ENCODE assay signal across 26 cellular contexts in the genomic region with DNA sequence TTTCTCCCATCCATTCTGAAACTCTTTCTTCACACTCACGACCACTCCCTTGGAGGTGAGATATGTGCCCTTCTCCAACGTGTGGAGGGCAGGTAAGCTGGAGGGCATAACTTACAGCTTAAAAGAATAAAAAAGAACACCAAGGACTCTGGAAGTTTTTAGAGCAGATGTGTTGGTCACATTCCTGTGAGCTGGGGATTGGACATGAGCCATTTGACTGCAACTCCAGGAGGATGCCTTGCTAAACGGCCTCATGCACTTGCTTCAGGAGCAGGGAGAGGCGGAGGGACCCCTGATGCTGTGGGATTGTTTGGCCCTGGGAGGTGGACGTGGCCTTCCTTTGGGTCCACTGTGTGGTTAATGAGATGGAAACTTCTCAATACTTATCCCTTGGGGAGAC.
DNase-seq lines count a peak whose midpoint lies in the region; ATAC-seq and TF ChIP-seq lines count a peak whose summit lies in the region.
"Had no signal": no experiment of that assay in that cellular context is flagged by ENCODE, and none has a peak within 500 bp of the region (broad histone marks: within the 10 kb centered on the region; RNA-seq: fewer than 3 reads in every experiment).

No MANE protein-coding gene starts in this region.

- peaks cover 19 to 20% of the 10 kb centered on the region in 2 donors for H3K36me3 Mint-ChIP-seq in CD14-positive monocyte
- H3K36me3 Mint-ChIP-seq: stimulated activated naive B cell treated with anti-CD40 and anti-IgM and Interleukin-4, amounts not matched to agents 10 μg/mL and 1 μg/mL and 100 μg/mL, for 72 hours had no signal

- intact Hi-C loops in CD14-positive monocyte (cut with micrococcal nuclease) (no loop called here), spleen (cut with DNase I; ENCODE audit: low total_unique reads) (no loop called here)

- H3K4me3 ChIP-seq in astrocyte of the spinal cord (ENCODE audit: low read depth, low read length) (no peak overlapping the region), gastroesophageal sphincter (no peak overlapping the region), spleen (no peak overlapping the region)
- H3K4me3 ChIP-seq: cardiac muscle cell, gastrocnemius medialis, K562, lung had no signal

- H3K27ac ChIP-seq in gastroesophageal sphincter: no peak overlapping the region
- peak overlapping the region in 1 of 8 donors; percentile 36 for H3K27ac ChIP-seq in spleen
- H3K27ac ChIP-seq: cardiac muscle cell, gastrocnemius medialis had no signal

- in situ Hi-C loops in astrocyte of the spinal cord (cut with HindIII; ENCODE audit: low sequenced_read_pairs): no loop called here

- no peak for TF ChIP-seq POLR2A in gastroesophageal sphincter (IDR thresholded peaks at IDR 0.05)
- no peak for TF ChIP-seq POLR2A in spleen (IDR thresholded peaks at IDR 0.05)

- H3K9me3 ChIP-seq in gastroesophageal sphincter: peaks cover 0 to 7% (median 0%) of the 10 kb centered on the region in 3 donors
- H3K9me3 ChIP-seq in spleen: peaks cover 0 to 7% (median 0%) of the 10 kb centered on the region in 8 donors
- H3K9me3 ChIP-seq: gastrocnemius medialis had no signal

- H3K36me3 ChIP-seq in gastroesophageal sphincter (no peaks in the 10 kb centered on the region), spleen (no peaks in the 10 kb centered on the region)
- H3K36me3 ChIP-seq: cardiac muscle cell, gastrocnemius medialis had no signal

- H3K4me1 ChIP-seq in gastroesophageal sphincter (no peaks in the 10 kb centered on the region), spleen (peaks cover 0 to 21% (median 3%) of the 10 kb centered on the region in 6 donors)
- H3K4me1 ChIP-seq: gastrocnemius medialis had no signal

- H3K27ac Mint-ChIP-seq in CD14-positive monocyte: peak overlapping the region in 5 of 7 donors; percentile 44 to 92 (median 77)
- H3K27ac Mint-ChIP-seq: activated CD4-positive, alpha-beta memory T cell treated with anti-CD3 and anti-CD28 coated beads, Interleukin-2, amount 10 ng/mL, durations not matched to agents 7 days and 5 days; activated naive CD4-positive, alpha-beta T cell treated with anti-CD3 and anti-CD28 coated beads, Interleukin-2, amount 10 ng/mL, durations not matched to agents 7 days and 5 days; activated T-helper 1 cell treated with anti-CD3 and anti-CD28 coated beads, Interleukin-12 subunit alpha, Interleukin-12 subunit beta, Interleukin-2, Interleukin-4 antibody, amounts not matched to agents 30 ng/mL and 10 ng/mL and 1 ng/mL, durations not matched to agents 14 hours and 24 hours and 36 hours; nephron progenitor cell; stimulated activated naive B cell treated with anti-CD40 and anti-IgM and Interleukin-4, amounts not matched to agents 10 μg/mL and 1 μg/mL and 100 μg/mL, for 72 hours; T-helper 2 cell treated with Interferon-gamma antibody and Interleukin-4, amounts not matched to agents 5 μg/mL and 100 μg/mL, for 36 hours had no signal

- H3K4me3 Mint-ChIP-seq in CD14-positive monocyte: no peak overlapping the region
- H3K4me3 Mint-ChIP-seq: activated CD4-positive, alpha-beta memory T cell treated with anti-CD3 and anti-CD28 coated beads, Interleukin-2, amount 10 ng/mL, durations not matched to agents 7 days and 5 days; activated naive CD4-positive, alpha-beta T cell treated with anti-CD3 and anti-CD28 coated beads, Interleukin-2, amount 10 ng/mL, durations not matched to agents 7 days and 5 days; activated T-helper 1 cell treated with anti-CD3 and anti-CD28 coated beads, Interleukin-12 subunit alpha, Interleukin-12 subunit beta, Interleukin-2, Interleukin-4 antibody, amounts not matched to agents 30 ng/mL and 10 ng/mL and 1 ng/mL, durations not matched to agents 14 hours and 24 hours and 36 hours; nephron progenitor cell; stimulated activated naive B cell treated with anti-CD40 and anti-IgM and Interleukin-4, amounts not matched to agents 10 μg/mL and 1 μg/mL and 100 μg/mL, for 72 hours; T-helper 2 cell treated with Interferon-gamma antibody and Interleukin-4, amounts not matched to agents 5 μg/mL and 100 μg/mL, for 36 hours had no signal

- peaks cover 0 to 5% (median 0%) of the 10 kb centered on the region in 3 donors for H3K27me3 Mint-ChIP-seq in CD14-positive monocyte (ENCODE audit: low read depth in 3 of 3)
- H3K27me3 Mint-ChIP-seq: stimulated activated naive B cell treated with anti-CD40 and anti-IgM and Interleukin-4, amounts not matched to agents 10 μg/mL and 1 μg/mL and 100 μg/mL, for 72 hours had no signal

- H3K4me1 Mint-ChIP-seq in CD14-positive monocyte: peaks cover 35% of the 10 kb centered on the region
- H3K4me1 Mint-ChIP-seq: stimulated activated naive B cell treated with anti-CD40 and anti-IgM and Interleukin-4, amounts not matched to agents 10 μg/mL and 1 μg/mL and 100 μg/mL, for 72 hours had no signal

- no peaks in the 10 kb centered on the region for H3K27me3 ChIP-seq in gastroesophageal sphincter
- no peaks in the 10 kb centered on the region for H3K27me3 ChIP-seq in spleen (replicated peaks in 1 of 7)
- H3K27me3 ChIP-seq: gastrocnemius medialis had no signal

- peaks cover 4 to 20% (median 7%) of the 10 kb centered on the region in 7 donors for H3K9me3 Mint-ChIP-seq in CD14-positive monocyte
- H3K9me3 Mint-ChIP-seq: activated CD4-positive, alpha-beta memory T cell treated with anti-CD3 and anti-CD28 coated beads, Interleukin-2, amount 10 ng/mL, durations not matched to agents 7 days and 5 days; activated T-helper 1 cell treated with anti-CD3 and anti-CD28 coated beads, Interleukin-12 subunit alpha, Interleukin-12 subunit beta, Interleukin-2, Interleukin-4 antibody, amounts not matched to agents 30 ng/mL and 10 ng/mL and 1 ng/mL, durations not matched to agents 14 hours and 24 hours and 36 hours; T-helper 2 cell treated with Interferon-gamma antibody and Interleukin-4, amounts not matched to agents 5 μg/mL and 100 μg/mL, for 36 hours had no signal

- DNase-seq in CD14-positive monocyte (ENCODE audit: low spot score) (no peak), astrocyte of the spinal cord (ENCODE audit: low read depth, low spot score) (peak; percentile 33), spleen (peak; percentile 17), GDM1 (lab: John Stamatoyannopoulos, UW) (no peak), DMS79 (lab: John Stamatoyannopoulos, UW) (no peak)
- no peak for DNase-seq in activated T-cell treated with anti-CD3 and anti-CD28 coated beads, Interleukin-2, amount 50 U/mL, for 1 hour
- DNase-seq: activated CD4-positive, CD25-positive, alpha-beta regulatory T cell treated with anti-CD3 and anti-CD28 coated beads, Interleukin-2, amount 50 U/mL, for 72 hours; activated CD8-positive, alpha-beta memory T cell treated with anti-CD3 and anti-CD28 coated beads, Interleukin-2, amount 50 U/mL, for 4 hours; cortex of kidney; DMS79 treated with DMSO at 0.1 percent for 48 hours; gastrocnemius medialis; kidney glomerular epithelial cell; NCI-H1048; NCI-H1694; nephron progenitor cell; SIG-M5; stimulated activated naive B cell treated with anti-CD40 and anti-IgM and Interleukin-4, amounts not matched to agents 10 μg/mL and 1 μg/mL and 100 μg/mL, for 72 hours had no signal

- ATAC-seq in gastroesophageal sphincter: peak; percentile 20
- ATAC-seq: esophagus mucosa; gastrocnemius medialis; K562; stimulated activated naive B cell treated with anti-CD40 and anti-IgM and Interleukin-4, amounts not matched to agents 10 μg/mL and 1 μg/mL and 100 μg/mL, for 72 hours had no signal

- 61 to 71% methylated on average over 4 to 5 of the region's 5 CpGs for whole genome bisulfite sequencing in gastroesophageal sphincter (ENCODE audit: low coverage in 1 of 2), 2 donors
- WGBS in spleen, 5 donors: 66 to 79% (median 72%) methylated on average over 5 of the region's 5 CpGs

- TF ChIP-seq CTCF in CD14-positive monocyte (IDR thresholded peaks at IDR 0.05) (no peak), astrocyte of the spinal cord (IDR thresholded peaks at IDR 0.05; ENCODE audit: low read depth, low read length) (no peak), gastroesophageal sphincter (IDR thresholded peaks at IDR 0.05) (no peak), spleen (IDR thresholded peaks at IDR 0.05 in 8 of 11, conservative IDR thresholded peaks at IDR 0.05 in 3 of 11) (no peak)

- TF ChIP-seq EP300 in gastroesophageal sphincter (IDR thresholded peaks at IDR 0.05): no peak

Comparison
In these comparisons a context has a peak if more than half of its experiments do, and no peak if none do; other contexts are left out.
1. DNase-seq: peak in astrocyte of the spinal cord (single experiment) and spleen (single experiment); none in CD14-positive monocyte (single experiment), GDM1 (single experiment), DMS79 (single experiment) and activated T-cell treated with anti-CD3 and anti-CD28 coated beads, Interleukin-2, amount 50 U/mL, for 1 hour (single experiment).